In the genomic region with DNA sequence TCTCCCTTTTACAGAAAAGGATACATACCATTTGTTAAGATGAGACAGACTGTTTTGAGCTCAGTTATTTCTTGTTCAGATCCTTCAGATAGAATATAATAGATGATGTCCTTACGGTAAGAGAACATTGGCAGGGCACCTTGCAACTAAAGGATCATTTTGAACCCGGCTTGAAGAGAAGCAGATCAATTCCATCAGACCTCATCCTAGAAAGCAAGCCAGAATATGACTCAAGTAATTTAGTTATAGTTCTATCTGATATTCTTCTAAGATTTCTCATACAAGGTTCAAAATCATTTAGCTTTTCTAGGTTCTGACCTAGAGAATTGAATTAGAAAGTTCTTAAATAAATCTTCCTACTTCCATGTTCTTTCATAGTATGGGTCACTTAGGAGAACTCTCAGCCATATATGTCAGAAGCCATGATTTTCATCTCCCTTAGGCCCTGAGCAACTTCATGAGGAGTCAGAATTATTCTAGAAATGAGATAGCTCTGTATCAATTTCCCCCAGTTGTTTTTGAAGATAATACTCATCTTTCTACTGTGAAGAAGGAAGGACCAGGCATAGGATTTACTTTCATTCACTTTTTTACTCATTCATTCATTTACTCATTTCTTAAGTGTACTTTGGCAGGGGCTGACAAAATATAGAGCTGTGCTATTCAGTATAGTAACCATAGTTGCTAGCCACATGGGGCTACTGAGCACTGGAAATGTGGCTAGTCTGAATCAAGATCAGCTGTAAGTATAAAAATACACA, we compare ENCODE assay signal across 29 cellular contexts. TPM values are rescaled to one million over a fixed set of nuclear protein-coding genes. Genes with fewer than 3 reads are reported as not detected.
DNase-seq lines count a peak whose midpoint lies in the region; ATAC-seq, FAIRE-seq and TF ChIP-seq lines count a peak whose summit lies in the region.
"Had no signal": no experiment of that assay in that cellular context is flagged by ENCODE, and none has a peak within 500 bp of the region (broad histone marks: within the 10 kb centered on the region; RNA-seq: fewer than 3 reads in every experiment).

No MANE protein-coding gene starts in this region.

- no peak for FAIRE-seq in endothelial cell of umbilical vein (lab: Jason Lieb, UNC)
- FAIRE-seq: A204.1, G401.6, H54 had no signal

- H3K79me2 ChIP-seq in endothelial cell of umbilical vein (ENCODE audit: control insufficient read depth, insufficient read depth, low read length): peaks cover 26% of the 10 kb centered on the region
- H3K79me2 ChIP-seq in PC-9 (ENCODE audit: low read depth): no peaks in the 10 kb centered on the region

- no peaks in the 10 kb centered on the region for H3K27me3 ChIP-seq in CD8-positive, alpha-beta T cell (ENCODE audit: insufficient read depth, low read length)
- no peaks in the 10 kb centered on the region for H3K27me3 ChIP-seq in endothelial cell of umbilical vein (ENCODE audit: control insufficient read depth in 2 of 2, insufficient read depth in 2 of 2, low read length in 2 of 2)
- H3K27me3 ChIP-seq in PC-9 (ENCODE audit: insufficient read depth, low read depth): no peaks in the 10 kb centered on the region
- H3K27me3 ChIP-seq: BE2C, esophagus squamous epithelium, SJSA1 had no signal

- no peaks in the 10 kb centered on the region for H3F3A ChIP-seq in PC-9 (ENCODE audit: insufficient read depth, low read depth)

- CTCF ChIA-PET in activated CD4-positive, alpha-beta T cell treated with anti-CD3 and anti-CD28 coated beads for 36 hours (lab: Charles Lee): interaction anchor here (0.6 to 3.6 kb wide), 25 partner anchors 10 to 309 kb away, joined by 3 to 41 read pairs (median 5); a partner anchor contains a TSS
- CTCF ChIA-PET in CD8-positive, alpha-beta T cell (lab: Charles Lee): interaction anchor here (0.6 to 4.6 kb wide), 27 partner anchors 12 to 304 kb away, joined by 3 to 27 read pairs (median 10); a partner anchor contains a TSS
- CTCF ChIA-PET in endothelial cell of umbilical vein (lab: Charles Lee) (interaction anchor here (0.9 to 3.1 kb wide), 14 partner anchors 9 to 55 kb away, joined by 3 to 15 read pairs (median 4); a partner anchor contains a TSS), PC-9 (lab: Charles Lee) (interaction anchor here (0.6 to 1.2 kb wide), 2 partner anchors 9 to 285 kb away, joined by 3 read pairs; no protein-coding TSS in a partner anchor)

- H3K4me3 ChIP-seq in CD8-positive, alpha-beta T cell (ENCODE audit: low read depth, low read length): no peak overlapping the region
- no peak overlapping the region for H3K4me3 ChIP-seq in endothelial cell of umbilical vein (replicated peaks in 1 of 3; ENCODE audit: insufficient read depth in 1 of 3, low read depth in 1 of 3, low read length in 3 of 3)
- H3K4me3 ChIP-seq in PC-9: no peak overlapping the region
- H3K4me3 ChIP-seq: esophagus squamous epithelium, SJSA1 had no signal

- H3K4me2 ChIP-seq in endothelial cell of umbilical vein (ENCODE audit: insufficient read depth, low read length) (no peak overlapping the region), PC-9 (no peak overlapping the region)

- no peak for TF ChIP-seq POLR2A in endothelial cell of umbilical vein (IDR thresholded peaks at IDR 0.05; ENCODE audit: low read depth, low read length)

- no peak overlapping the region for H3K4me3 Mint-ChIP-seq in activated CD4-positive, alpha-beta T cell treated with anti-CD3 and anti-CD28 coated beads for 36 hours
- H3K4me3 Mint-ChIP-seq in CD8-positive, alpha-beta T cell: no peak overlapping the region
- H3K4me3 Mint-ChIP-seq in T-helper 1 cell treated with Interleukin-12 subunit alpha and Interleukin-12 subunit beta and Interleukin-4 antibody, amounts not matched to agents 30 μg/mL and 1 μg/mL, for 36 hours: no peak overlapping the region

- intact Hi-C loops in activated CD4-positive, alpha-beta T cell treated with anti-CD3 and anti-CD28 coated beads for 36 hours (cut with DNase I, micrococcal nuclease): loop anchor here (1.0 to 2.0 kb wide), 6 partner anchors 11 to 46 kb away; a partner anchor contains a TSS
- intact Hi-C loops in CD8-positive, alpha-beta T cell (cut with DNase I, micrococcal nuclease): loop anchor here (1.0 to 5.0 kb wide), 5 partner anchors 41 to 305 kb away; a partner anchor contains a TSS
- intact Hi-C loops in endothelial cell of umbilical vein (cut with micrococcal nuclease) (loop anchor here (1.0 kb wide), 1 partner anchor 42 kb away; no protein-coding TSS in a partner anchor), Right ventricle myocardium superior (cut with DNase I) (no loop called here), PC-9 (cut with micrococcal nuclease; ENCODE audit: unreplicated experiment) (no loop called here)

- no peak overlapping the region for H2AFZ ChIP-seq in endothelial cell of umbilical vein (ENCODE audit: low read depth, low read length)
- H2AFZ ChIP-seq in PC-9: no peak overlapping the region

- BruUV-seq in endothelial cell of umbilical vein (replicated peaks; lab: Mats Ljungman, UMichigan): no TSS peak
- no TSS peak for BruUV-seq in PC-9 (replicated peaks; lab: Mats Ljungman, UMichigan)

- no peaks in the 10 kb centered on the region for H3K9me3 ChIP-seq in CD8-positive, alpha-beta T cell (ENCODE audit: low read length)
- H3K9me3 ChIP-seq in endothelial cell of umbilical vein (replicated peaks; ENCODE audit: control insufficient read depth, insufficient read depth, low read length): no peaks in the 10 kb centered on the region
- 0 out of 2 replicates have a peak, but pooled peaks cover 5% of the 10 kb centered on the region for H3K9me3 ChIP-seq in PC-9 (ENCODE audit: insufficient read depth, low read depth)
- H3K9me3 ChIP-seq: BE2C, esophagus squamous epithelium, SJSA1 had no signal

- no peak overlapping the region for H3K9ac ChIP-seq in endothelial cell of umbilical vein (replicated peaks; ENCODE audit: extremely low read depth, insufficient read depth, low read length)

- no peaks in the 10 kb centered on the region for H3K36me3 ChIP-seq in CD8-positive, alpha-beta T cell (ENCODE audit: insufficient read depth, low read length)
- H3K36me3 ChIP-seq in endothelial cell of umbilical vein (ENCODE audit: control insufficient read depth in 2 of 2, extremely low read depth in 1 of 2, insufficient read depth in 2 of 2, low read length in 2 of 2): peaks cover 4 to 19% of the 10 kb centered on the region in 2 experiments
- 0 out of 2 replicates have a peak, but pooled peaks cover 9% of the 10 kb centered on the region for H3K36me3 ChIP-seq in PC-9 (ENCODE audit: low read depth)

- peak overlapping the region; percentile 75 for H3K27ac Mint-ChIP-seq in activated CD4-positive, alpha-beta T cell treated with anti-CD3 and anti-CD28 coated beads for 36 hours
- peak overlapping the region; percentile 19 for H3K27ac Mint-ChIP-seq in CD8-positive, alpha-beta T cell
- H3K27ac Mint-ChIP-seq in T-helper 1 cell treated with Interleukin-12 subunit alpha and Interleukin-12 subunit beta and Interleukin-4 antibody, amounts not matched to agents 30 μg/mL and 1 μg/mL, for 36 hours: peak overlapping the region; percentile 65

- H3K27ac ChIP-seq in CD8-positive, alpha-beta T cell (ENCODE audit: low read depth, low read length): no peak overlapping the region
- H3K27ac ChIP-seq in endothelial cell of umbilical vein (ENCODE audit: insufficient read depth, low read depth, low read length) (peak overlapping the region; percentile 82), PC-9 (no peak overlapping the region)
- H3K27ac ChIP-seq: esophagus squamous epithelium, SJSA1 had no signal

- no peak for TF ChIP-seq CTCF in CD8-positive, alpha-beta T cell (IDR thresholded peaks at IDR 0.05)
- no peak for TF ChIP-seq CTCF in endothelial cell of umbilical vein (IDR thresholded peaks at IDR 0.05; ENCODE audit: extremely low read depth in 1 of 2, insufficient read depth in 1 of 2, low read depth in 1 of 2, low read length in 2 of 2)
- no peak for TF ChIP-seq CTCF in PC-9 (conservative IDR thresholded peaks at IDR 0.05)

- H3K36me3 Mint-ChIP-seq in activated CD4-positive, alpha-beta T cell treated with anti-CD3 and anti-CD28 coated beads for 36 hours (ENCODE audit: low read depth): peaks cover 51% of the 10 kb centered on the region
- H3K36me3 Mint-ChIP-seq in CD8-positive, alpha-beta T cell: peaks cover 63% of the 10 kb centered on the region
- H3K36me3 Mint-ChIP-seq in T-helper 1 cell treated with Interleukin-12 subunit alpha and Interleukin-12 subunit beta and Interleukin-4 antibody, amounts not matched to agents 30 μg/mL and 1 μg/mL, for 36 hours (ENCODE audit: low read depth): peaks cover 66% of the 10 kb centered on the region

- no peaks in the 10 kb centered on the region for H3K27me3 Mint-ChIP-seq in activated CD4-positive, alpha-beta T cell treated with anti-CD3 and anti-CD28 coated beads for 36 hours
- no peaks in the 10 kb centered on the region for H3K27me3 Mint-ChIP-seq in CD8-positive, alpha-beta T cell (ENCODE audit: low read depth)
- H3K27me3 Mint-ChIP-seq in T-helper 1 cell treated with Interleukin-12 subunit alpha and Interleukin-12 subunit beta and Interleukin-4 antibody, amounts not matched to agents 30 μg/mL and 1 μg/mL, for 36 hours (ENCODE audit: low read depth): no peaks in the 10 kb centered on the region
- H3K27me3 Mint-ChIP-seq: naive thymus-derived CD8-positive, alpha-beta T cell had no signal

- ATAC-seq in activated CD4-positive, alpha-beta T cell treated with anti-CD3 and anti-CD28 coated beads for 36 hours: peak; percentile 92
- no peak for ATAC-seq in CD8-positive, alpha-beta T cell
- ATAC-seq in Right ventricle myocardium superior (ENCODE audit: poor library complexity): no peak
- no peak for ATAC-seq in HG03460 (IDR thresholded peaks at IDR 0.05; ENCODE audit: unreplicated experiment)
- ATAC-seq: left cardiac atrium; naive thymus-derived CD8-positive, alpha-beta T cell; Panc1 had no signal

- no peaks in the 10 kb centered on the region for H3K9me1 ChIP-seq in endothelial cell of umbilical vein (replicated peaks; ENCODE audit: control insufficient read depth, extremely low read depth, insufficient read depth, low read length)

- peaks cover 64% of the 10 kb centered on the region for H3K4me1 Mint-ChIP-seq in activated CD4-positive, alpha-beta T cell treated with anti-CD3 and anti-CD28 coated beads for 36 hours
- H3K4me1 Mint-ChIP-seq in CD8-positive, alpha-beta T cell (ENCODE audit: low read depth): peaks cover 49% of the 10 kb centered on the region
- peaks cover 48% of the 10 kb centered on the region for H3K4me1 Mint-ChIP-seq in T-helper 1 cell treated with Interleukin-12 subunit alpha and Interleukin-12 subunit beta and Interleukin-4 antibody, amounts not matched to agents 30 μg/mL and 1 μg/mL, for 36 hours (ENCODE audit: low read depth)

- peak; percentile 41 for DNase-seq in activated CD4-positive, alpha-beta T cell treated with anti-CD3 and anti-CD28 coated beads for 36 hours
- no peak for DNase-seq in activated CD4-positive, alpha-beta T cell treated with anti-CD3 and anti-CD28 coated beads for 1 hour
- DNase-seq in CD8-positive, alpha-beta T cell: no peak
- DNase-seq in endothelial cell of umbilical vein (ENCODE audit: low read depth, low spot score) (no peak), Right ventricle myocardium superior (no peak), PC-9 (no peak)
- DNase-seq: activated CD4-positive, alpha-beta T cell treated with anti-CD3 and anti-CD28 coated beads, Interleukin-2, amount 50 U/mL, for 1 hour; aorta; BE2C; effector CD8-positive, alpha-beta T cell; esophagus squamous epithelium; left cardiac atrium; mesendoderm; naive thymus-derived CD8-positive, alpha-beta T cell; NCI-H1694 treated with DMSO at 0.1 percent for 48 hours; NCI-H774; posterior cingulate gyrus; stimulated activated CD4-positive, alpha-beta T cell treated with anti-CD3 and anti-CD28 coated beads, Interleukin-2, amount 100 ng/mL, for 48 hours; T1000 had no signal

- dilution Hi-C loops in endothelial cell of umbilical vein (cut with MboI; ENCODE audit: extremely low pct_ligation_motif_present, low sequenced_read_pairs): no loop called here

- H4K20me1 ChIP-seq in endothelial cell of umbilical vein (replicated peaks; ENCODE audit: control insufficient read depth, extremely low read depth, insufficient read depth, low read length) (no peaks in the 10 kb centered on the region), PC-9 (ENCODE audit: insufficient read depth) (no peaks in the 10 kb centered on the region)

- H3K9me3 Mint-ChIP-seq in activated CD4-positive, alpha-beta T cell treated with anti-CD3 and anti-CD28 coated beads for 36 hours (ENCODE audit: low read depth): no peaks in the 10 kb centered on the region
- H3K9me3 Mint-ChIP-seq in CD8-positive, alpha-beta T cell: no peaks in the 10 kb centered on the region
- no peaks in the 10 kb centered on the region for H3K9me3 Mint-ChIP-seq in T-helper 1 cell treated with Interleukin-12 subunit alpha and Interleukin-12 subunit beta and Interleukin-4 antibody, amounts not matched to agents 30 μg/mL and 1 μg/mL, for 36 hours
- H3K9me3 Mint-ChIP-seq: naive thymus-derived CD8-positive, alpha-beta T cell had no signal

- peaks cover 9% of the 10 kb centered on the region for H3K4me1 ChIP-seq in CD8-positive, alpha-beta T cell (ENCODE audit: insufficient read depth, low read length)
- H3K4me1 ChIP-seq in endothelial cell of umbilical vein (ENCODE audit: control insufficient read depth, extremely low read depth, insufficient read depth, low read length) (peaks cover 27% of the 10 kb centered on the region), PC-9 (replicated peaks; ENCODE audit: insufficient read depth) (peaks cover 3% of the 10 kb centered on the region)
- H3K4me1 ChIP-seq: BE2C, esophagus squamous epithelium had no signal

- no peaks in the 10 kb centered on the region for H3K9me2 ChIP-seq in PC-9 (ENCODE audit: insufficient read depth)

- POLR2A ChIA-PET in activated CD4-positive, alpha-beta T cell treated with anti-CD3 and anti-CD28 coated beads for 36 hours (lab: Charles Lee): interaction anchor here (1.0 to 2.6 kb wide), 7 partner anchors 10 to 41 kb away, joined by 3 to 15 read pairs (median 4); a partner anchor contains a TSS
- POLR2A ChIA-PET in CD8-positive, alpha-beta T cell (lab: Charles Lee): interaction anchor here (0.8 to 2.2 kb wide), 7 partner anchors 9 to 45 kb away, joined by 3 to 9 read pairs (median 4); a partner anchor contains a TSS
- POLR2A ChIA-PET in endothelial cell of umbilical vein (lab: Charles Lee) (no interaction called here), PC-9 (lab: Charles Lee; ENCODE audit: unreplicated experiment) (interaction anchor here (0.7 kb wide), 1 partner anchor 248 kb away, joined by 5 read pairs; no protein-coding TSS in a partner anchor)

RNA-seq across cellular contexts. Expression of a gene that starts 2.5 kb away (rescaled TPM):
- total RNA-seq in activated CD4-positive, alpha-beta T cell treated with anti-CD3 and anti-CD28 coated beads for 36 hours: 10 to 100 TPM in 1 of 2 experiments, 1 to 10 TPM in 1; 6.4 to 11.8 TPM
- under 1 TPM in 1 of 2 experiments, not detected in 1; 0.61 TPM for total RNA-seq in CD8-positive, alpha-beta T cell
- 9.3 and 12.3 TPM in 2 replicates for total RNA-seq in endothelial cell of umbilical vein
- 3.0 and 3.8 TPM in 2 replicates for polyA plus RNA-seq in endothelial cell of umbilical vein
- 1.9 and 2.5 TPM in 2 replicates for polyA plus RNA-seq in endothelial cell of umbilical vein (2011; cell fraction: cytosol; rRNA removed)
- polyA plus RNA-seq in endothelial cell of umbilical vein (2011; cell fraction: nucleus; rRNA removed): 1.8 and 2.4 TPM in 2 replicates
- polyA plus RNA-seq in endothelial cell of umbilical vein (2012): 2.9 and 5.1 TPM in 2 replicates
- polyA minus RNA-seq in endothelial cell of umbilical vein: 3.8 and 4.5 TPM in 2 replicates
- 4.8 TPM for polyA minus RNA-seq in endothelial cell of umbilical vein (2011; cell fraction: cytosol; rRNA and poly(A)+ RNA removed)
- 1.2 and 1.9 TPM in 2 replicates for polyA minus RNA-seq in endothelial cell of umbilical vein (2011; cell fraction: nucleus; rRNA and poly(A)+ RNA removed)
- total RNA-seq in Right ventricle myocardium superior: 1.3 TPM
- total RNA-seq in PC-9 (2021): 6.1 and 9.4 TPM in 2 replicates

RNA-seq across cellular contexts. Expression of a gene that starts 11.4 kb away (rescaled TPM):
- total RNA-seq in activated CD4-positive, alpha-beta T cell treated with anti-CD3 and anti-CD28 coated beads for 36 hours: 100 to 1,000 TPM in 1 of 2 experiments, 10 to 100 TPM in 1; 93.5 to 122 TPM
- 10 to 100 TPM in 1 of 2 experiments, 1 to 10 TPM in 1; 7.9 to 11.1 TPM for total RNA-seq in CD8-positive, alpha-beta T cell
- total RNA-seq in endothelial cell of umbilical vein (80.0 and 93.4 TPM in 2 replicates), Right ventricle myocardium superior (10.4 TPM), PC-9 (2021) (77.1 and 86.4 TPM in 2 replicates)
- 197 and 209 TPM in 2 replicates for polyA plus RNA-seq in endothelial cell of umbilical vein
- polyA plus RNA-seq in endothelial cell of umbilical vein (2011; cell fraction: cytosol; rRNA removed): 174 and 175 TPM in 2 replicates
- polyA plus RNA-seq in endothelial cell of umbilical vein (2011; cell fraction: nucleus; rRNA removed): 54.0 and 61.7 TPM in 2 replicates
- 85.6 and 95.1 TPM in 2 replicates for polyA plus RNA-seq in endothelial cell of umbilical vein (2012)
- 49.7 and 62.3 TPM in 2 replicates for polyA minus RNA-seq in endothelial cell of umbilical vein
- polyA minus RNA-seq in endothelial cell of umbilical vein (2011; cell fraction: cytosol; rRNA and poly(A)+ RNA removed): 38.7 TPM
- polyA minus RNA-seq in endothelial cell of umbilical vein (2011; cell fraction: nucleus; rRNA and poly(A)+ RNA removed): 9.4 and 9.9 TPM in 2 replicates

RNA-seq across cellular contexts. Expression of a gene that starts 13.8 kb away (rescaled TPM):
- 1 to 10 TPM; 3.8 to 6.4 TPM for total RNA-seq in activated CD4-positive, alpha-beta T cell treated with anti-CD3 and anti-CD28 coated beads for 36 hours
- 1 to 10 TPM; 3.3 to 4.4 TPM for total RNA-seq in CD8-positive, alpha-beta T cell
- 23.4 and 25.2 TPM in 2 replicates for total RNA-seq in endothelial cell of umbilical vein
- polyA plus RNA-seq in endothelial cell of umbilical vein: 12.1 and 12.2 TPM in 2 replicates
- polyA plus RNA-seq in endothelial cell of umbilical vein (2011; cell fraction: cytosol; rRNA removed): 15.2 and 16.6 TPM in 2 replicates
- 25.4 and 27.0 TPM in 2 replicates for polyA plus RNA-seq in endothelial cell of umbilical vein (2011; cell fraction: nucleus; rRNA removed)
- 19.2 and 20.4 TPM in 2 replicates for polyA plus RNA-seq in endothelial cell of umbilical vein (2012)
- 31.5 and 50.2 TPM in 2 replicates for polyA minus RNA-seq in endothelial cell of umbilical vein
- 14.0 TPM for polyA minus RNA-seq in endothelial cell of umbilical vein (2011; cell fraction: cytosol; rRNA and poly(A)+ RNA removed)
- polyA minus RNA-seq in endothelial cell of umbilical vein (2011; cell fraction: nucleus; rRNA and poly(A)+ RNA removed): 10.6 and 12.2 TPM in 2 replicates
- 19.5 TPM for total RNA-seq in Right ventricle myocardium superior
- total RNA-seq in PC-9 (2021): 20.1 and 20.9 TPM in 2 replicates

RNA-seq across cellular contexts. Expression of a gene that starts 15.5 kb away (rescaled TPM):
- under 1 TPM in 1 of 2 experiments, not detected in 1; 0.51 TPM for total RNA-seq in activated CD4-positive, alpha-beta T cell treated with anti-CD3 and anti-CD28 coated beads for 36 hours
- total RNA-seq in CD8-positive, alpha-beta T cell: not detected
- total RNA-seq in endothelial cell of umbilical vein: not detected in 2 replicates
- not detected in 2 replicates for polyA plus RNA-seq in endothelial cell of umbilical vein
- not detected in 2 replicates for polyA plus RNA-seq in endothelial cell of umbilical vein (2011; cell fraction: cytosol; rRNA removed)
- 0.20 TPM in 1 of 2 replicates, not detected in the other for polyA plus RNA-seq in endothelial cell of umbilical vein (2011; cell fraction: nucleus; rRNA removed)
- not detected in 2 replicates for polyA plus RNA-seq in endothelial cell of umbilical vein (2012)
- 1.6 TPM in 1 of 2 replicates, not detected in the other for polyA minus RNA-seq in endothelial cell of umbilical vein
- polyA minus RNA-seq in endothelial cell of umbilical vein (2011; cell fraction: cytosol; rRNA and poly(A)+ RNA removed): not detected
- not detected in 2 replicates for polyA minus RNA-seq in endothelial cell of umbilical vein (2011; cell fraction: nucleus; rRNA and poly(A)+ RNA removed)
- 0.46 TPM for total RNA-seq in Right ventricle myocardium superior
- 0.65 TPM in 1 of 2 replicates, not detected in the other for total RNA-seq in PC-9 (2021)
- total RNA-seq: cerebellum, esophagus squamous epithelium, SJSA1, subcutaneous adipose tissue, ureter had no signal
- polyA plus RNA-seq: aorta had no signal

RNA-seq across cellular contexts. Expression of a gene that starts 40.8 kb away (rescaled TPM):
- 10 to 100 TPM; 53.7 to 59.7 TPM for total RNA-seq in activated CD4-positive, alpha-beta T cell treated with anti-CD3 and anti-CD28 coated beads for 36 hours
- total RNA-seq in CD8-positive, alpha-beta T cell: 10 to 100 TPM; 40.0 to 40.6 TPM
- 83.6 and 90.5 TPM in 2 replicates for total RNA-seq in endothelial cell of umbilical vein
- polyA plus RNA-seq in endothelial cell of umbilical vein: 86.2 and 104 TPM in 2 replicates
- 74.9 and 81.6 TPM in 2 replicates for polyA plus RNA-seq in endothelial cell of umbilical vein (2011; cell fraction: cytosol; rRNA removed)
- polyA plus RNA-seq in endothelial cell of umbilical vein (2011; cell fraction: nucleus; rRNA removed): 43.1 and 45.5 TPM in 2 replicates
- polyA plus RNA-seq in endothelial cell of umbilical vein (2012): 66.2 and 95.6 TPM in 2 replicates
- polyA minus RNA-seq in endothelial cell of umbilical vein: 75.2 and 81.4 TPM in 2 replicates
- not detected for polyA minus RNA-seq in endothelial cell of umbilical vein (2011; cell fraction: cytosol; rRNA and poly(A)+ RNA removed)
- 12.5 and 16.8 TPM in 2 replicates for polyA minus RNA-seq in endothelial cell of umbilical vein (2011; cell fraction: nucleus; rRNA and poly(A)+ RNA removed)
- total RNA-seq in Right ventricle myocardium superior: 10.1 TPM
- 32.0 and 33.1 TPM in 2 replicates for total RNA-seq in PC-9 (2021)

Comparison
In these comparisons a context has a peak if more than half of its experiments do, and no peak if none do; other contexts are left out.
1. H3K27ac Mint-ChIP-seq: peak in every context shown above with its lines; median percentile 75 in activated CD4-positive, alpha-beta T cell treated with anti-CD3 and anti-CD28 coated beads for 36 hours; 65 in T-helper 1 cell treated with Interleukin-12 subunit alpha and Interleukin-12 subunit beta and Interleukin-4 antibody, amounts not matched to agents 30 μg/mL and 1 μg/mL, for 36 hours; 19 in CD8-positive, alpha-beta T cell.
2. intact Hi-C loops: an anchor here in activated CD4-positive, alpha-beta T cell treated with anti-CD3 and anti-CD28 coated beads for 36 hours (1.0 to 2.0 kb wide), CD8-positive, alpha-beta T cell (1.0 to 5.0 kb wide) and endothelial cell of umbilical vein (1.0 kb wide); none called in Right ventricle myocardium superior and PC-9.